Comparison of ENCODE assay signal across 22 cellular contexts in the genomic region with DNA sequence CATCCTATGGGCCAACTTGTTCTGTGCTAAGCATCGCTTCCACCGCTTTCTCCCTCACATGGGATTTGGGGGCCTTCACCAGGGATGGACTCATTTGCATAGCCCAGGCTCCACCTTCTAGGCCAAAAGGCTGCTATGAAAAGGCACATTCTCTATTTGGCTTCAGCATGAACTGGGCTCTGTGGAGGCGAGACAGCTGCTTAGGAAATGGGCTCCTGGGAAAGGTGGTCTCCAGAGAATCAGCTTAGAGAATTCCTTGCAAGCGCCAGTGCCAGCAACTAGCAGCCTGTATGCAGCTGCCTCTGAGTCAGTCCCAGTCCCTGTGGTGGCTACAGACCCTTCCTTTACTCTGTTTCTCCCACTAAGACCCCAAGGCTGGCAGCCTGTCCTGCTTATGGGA.
"Had no signal": no experiment of that assay in that cellular context is flagged by ENCODE, and none has a peak within 500 bp of the region (broad histone marks: within the 10 kb centered on the region; RNA-seq: fewer than 3 reads in every experiment).

No MANE protein-coding gene starts in this region.

- H3K4me1 Mint-ChIP-seq: mesothelial cell of epicardium had no signal

- H3K36me3 Mint-ChIP-seq: activated naive CD8-positive, alpha-beta T cell treated with anti-CD3 and anti-CD28 coated beads for 36 hours; mesothelial cell of epicardium; stimulated activated memory B cell treated with anti-CD40 and anti-IgM and Interleukin-4, amounts not matched to agents 10 μg/mL and 1 μg/mL and 100 μg/mL, for 72 hours; type B pancreatic cell had no signal

- FAIRE-seq: astrocyte, colon, frontal cortex, pancreas, small intestine had no signal

- ATAC-seq: left ventricle myocardium superior; pancreas; right lobe of liver; stimulated activated memory B cell treated with anti-CD40 and anti-IgM and Interleukin-4, amounts not matched to agents 10 μg/mL and 1 μg/mL and 100 μg/mL, for 72 hours had no signal

- H3K4me1 ChIP-seq: esophagus muscularis mucosa, pancreas, right lobe of liver, testis had no signal

- H3K27me3 ChIP-seq: dorsolateral prefrontal cortex, esophagus muscularis mucosa, pancreas, right lobe of liver, testis had no signal

- H3K4me3 Mint-ChIP-seq: activated naive CD8-positive, alpha-beta T cell treated with anti-CD3 and anti-CD28 coated beads for 36 hours; central memory CD8-positive, alpha-beta T cell; mesothelial cell of epicardium; nephron; stimulated activated memory B cell treated with anti-CD40 and anti-IgM and Interleukin-4, amounts not matched to agents 10 μg/mL and 1 μg/mL and 100 μg/mL, for 72 hours; type B pancreatic cell had no signal

- DNase-seq: activated naive CD4-positive, alpha-beta T cell treated with Interleukin-2 at 50 U/mL for 16 hours; activated naive CD8-positive, alpha-beta T cell treated with anti-CD3 and anti-CD28 coated beads for 36 hours; activated T-cell treated with anti-CD3 and anti-CD28 coated beads, Interleukin-2, amount 50 U/mL, for 1 hour; dorsolateral prefrontal cortex; hypothalamus; left ventricle myocardium superior; mammary epithelial cell; pancreas; right lobe of liver; small intestine; stimulated activated CD4-positive, alpha-beta T cell treated with anti-CD3 and anti-CD28 coated beads, Interleukin-2, amount 100 ng/mL, for 24 hours; T-helper 9 cell; testis had no signal

- H3K36me3 ChIP-seq: esophagus muscularis mucosa, pancreas, right lobe of liver had no signal

- H3K27ac Mint-ChIP-seq: activated naive CD8-positive, alpha-beta T cell treated with anti-CD3 and anti-CD28 coated beads for 36 hours; mesothelial cell of epicardium; nephron; stimulated activated memory B cell treated with anti-CD40 and anti-IgM and Interleukin-4, amounts not matched to agents 10 μg/mL and 1 μg/mL and 100 μg/mL, for 72 hours; type B pancreatic cell had no signal

- H3K9me3 Mint-ChIP-seq: activated naive CD8-positive, alpha-beta T cell treated with anti-CD3 and anti-CD28 coated beads for 36 hours; central memory CD8-positive, alpha-beta T cell; mesothelial cell of epicardium; nephron; stimulated activated memory B cell treated with anti-CD40 and anti-IgM and Interleukin-4, amounts not matched to agents 10 μg/mL and 1 μg/mL and 100 μg/mL, for 72 hours; type B pancreatic cell had no signal

- H3K9me3 ChIP-seq: esophagus muscularis mucosa, pancreas, right lobe of liver, testis had no signal

- H3K27ac ChIP-seq: dorsolateral prefrontal cortex, esophagus muscularis mucosa, pancreas, right lobe of liver, testis had no signal

- H3K4me3 ChIP-seq: dorsolateral prefrontal cortex, esophagus muscularis mucosa, pancreas, right lobe of liver, testis had no signal

- H3K27me3 Mint-ChIP-seq: activated naive CD8-positive, alpha-beta T cell treated with anti-CD3 and anti-CD28 coated beads for 36 hours; central memory CD8-positive, alpha-beta T cell; stimulated activated memory B cell treated with anti-CD40 and anti-IgM and Interleukin-4, amounts not matched to agents 10 μg/mL and 1 μg/mL and 100 μg/mL, for 72 hours had no signal
